1 cellular context compared by ENCODE assay signal in genomic region chr6:44254201-44254956, GRCh38.
TF ChIP-seq lines count a peak whose summit lies in the region.

No MANE protein-coding gene starts in this region.

TF ChIP-seq in HCT116, 20 proteins besides CTCF, POLR2A, EP300 and RAD21:
- TF ChIP-seq EGR1 (IDR thresholded peaks at IDR 0.05; ENCODE audit: low read depth) (no peak), SRF (IDR thresholded peaks at IDR 0.05; ENCODE audit: low read depth) (no peak), CEBPB (IDR thresholded peaks at IDR 0.05; ENCODE audit: low read depth) (no peak), TCF7L2 (IDR thresholded peaks at IDR 0.05; ENCODE audit: borderline replicate concordance, extremely low read depth, insufficient read depth, insufficient read length) (no peak), ZBTB33 (IDR thresholded peaks at IDR 0.05; ENCODE audit: extremely low read depth, insufficient replicate concordance, low read length) (no peak), CBX3 (IDR thresholded peaks at IDR 0.05; ENCODE audit: low read depth) (no peak), ZFX (IDR thresholded peaks at IDR 0.05) (no peak), ATF3 (IDR thresholded peaks at IDR 0.05) (no peak), MAX (IDR thresholded peaks at IDR 0.05) (no peak), YY1 (IDR thresholded peaks at IDR 0.05; ENCODE audit: extremely low read depth, insufficient replicate concordance, low read depth, low read length) (no peak), POLR2AphosphoS5 (IDR thresholded peaks at IDR 0.05; ENCODE audit: low read depth, low read length) (no peak; the same call in 1 of the 2 replicates), EZH2phosphoT487 (IDR thresholded peaks at IDR 0.05; ENCODE audit: borderline replicate concordance) (no peak), EZH2 (IDR thresholded peaks at IDR 0.05) (no peak), JUND (IDR thresholded peaks at IDR 0.05) (no peak), FOSL1 (IDR thresholded peaks at IDR 0.05; ENCODE audit: low read depth) (no peak), SP1 (IDR thresholded peaks at IDR 0.05; ENCODE audit: low read depth) (no peak), ELF1 (IDR thresholded peaks at IDR 0.05; ENCODE audit: borderline replicate concordance, low read depth) (no peak)
TF ChIP-seq in HCT116: peak in this region for 0.
